In the genomic region with DNA sequence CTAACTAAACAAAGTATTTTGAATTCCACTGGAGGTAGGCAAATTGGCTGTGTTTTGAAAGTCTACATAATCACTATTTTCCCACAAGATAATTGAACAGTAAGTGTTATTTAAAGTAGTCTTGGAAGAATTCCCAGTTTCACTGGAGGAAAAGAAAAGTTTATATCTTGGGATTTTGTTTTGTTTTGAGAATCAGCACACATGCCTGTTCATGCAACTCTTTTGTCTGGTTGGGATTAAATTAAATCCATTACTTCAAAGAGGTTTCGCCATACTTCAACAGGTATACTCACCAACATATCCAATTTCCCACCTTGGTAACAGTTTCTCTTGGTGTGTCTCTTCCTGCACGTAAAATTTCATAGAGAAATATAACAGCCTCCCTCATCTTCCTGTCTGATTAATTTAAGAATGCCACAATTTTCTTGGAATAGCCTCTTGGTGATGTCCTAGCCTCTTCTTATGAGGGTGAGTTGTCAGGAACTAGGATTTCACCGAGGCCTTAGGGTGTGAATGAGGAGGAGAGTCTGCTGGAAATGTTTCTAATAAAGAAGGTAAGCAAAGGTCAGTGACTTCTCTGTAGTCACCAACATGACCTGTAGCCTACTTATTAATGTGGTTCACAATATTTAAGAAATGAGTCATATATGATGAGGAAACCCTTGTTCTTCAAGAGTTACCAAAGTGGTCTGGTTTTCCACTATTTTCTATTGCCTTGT, we compare ENCODE assay signal across 14 cellular contexts. TPM values are rescaled to one million over a fixed set of nuclear protein-coding genes. Genes with fewer than 3 reads are reported as not detected.
DNase-seq lines count a peak whose midpoint lies in the region; ATAC-seq and TF ChIP-seq lines count a peak whose summit lies in the region.
"Had no signal": no experiment of that assay in that cellular context is flagged by ENCODE, and none has a peak within 500 bp of the region (broad histone marks: within the 10 kb centered on the region; RNA-seq: fewer than 3 reads in every experiment).

No MANE protein-coding gene starts in this region.

- H3K9me3 ChIP-seq in smooth muscle cell (replicated peaks; ENCODE audit: low read depth) = no peaks in the 10 kb centered on the region
- H3K9me3 ChIP-seq: thoracic aorta had no signal

- peak; percentile 60 for DNase-seq in H4 (ENCODE audit: low spot score)
- peak; percentile 33 for DNase-seq in SK-MEL-5 (ENCODE audit: low read depth, low spot score)
- DNase-seq in fibroblast of pulmonary artery (ENCODE audit: low read depth) = peak; percentile 83
- no peak for DNase-seq in smooth muscle cell (lab: John Stamatoyannopoulos, UW; ENCODE audit: unreplicated experiment)
- DNase-seq in epidermal melanocyte (ENCODE audit: insufficient read length, low spot score) = no peak
- DNase-seq: DND-41, endodermal cell, NCI-H526 had no signal

- no peak for ATAC-seq in GM18870 (IDR thresholded peaks at IDR 0.05; ENCODE audit: unreplicated experiment)
- no peak for ATAC-seq in GM18517 (IDR thresholded peaks at IDR 0.05; ENCODE audit: unreplicated experiment)
- ATAC-seq in HG03432 (IDR thresholded peaks at IDR 0.05; ENCODE audit: unreplicated experiment) = no peak
- ATAC-seq: activated T-helper 17 cell treated with anti-CD3 and anti-CD28 coated beads, Interleukin-2, amount 50 U/mL, for 72 hours had no signal

- H3K27me3 ChIP-seq in smooth muscle cell (ENCODE audit: low read depth) = no peaks in the 10 kb centered on the region

- peaks cover 14% of the 10 kb centered on the region for H3F3A ChIP-seq in smooth muscle cell (ENCODE audit: low read depth)

- WGBS in smooth muscle cell (ENCODE audit: low lambda C conversion rate) = 34% methylated on average over 3 of the region's 3 CpGs

- no peaks in the 10 kb centered on the region for H3K79me2 ChIP-seq in smooth muscle cell (ENCODE audit: low read depth)

- TF ChIP-seq CTCF in fibroblast of pulmonary artery (IDR thresholded peaks at IDR 0.05; ENCODE audit: low read length, missing control alignments) (no peak), smooth muscle cell (IDR thresholded peaks at IDR 0.05; ENCODE audit: borderline replicate concordance, insufficient read depth, poor library complexity, severe bottlenecking) (no peak)

- peak overlapping the region; percentile 78 for H3K27ac ChIP-seq in smooth muscle cell (ENCODE audit: low read depth)
- H3K27ac ChIP-seq: thoracic aorta had no signal

- H3K4me2 ChIP-seq in smooth muscle cell = peak overlapping the region; percentile 67

- no peak overlapping the region for H2AFZ ChIP-seq in smooth muscle cell (ENCODE audit: low read depth)

- H3K9ac ChIP-seq in smooth muscle cell (ENCODE audit: low read depth) = peak overlapping the region; percentile 42

- in situ Hi-C loops in SK-MEL-5 (cut with HindIII; ENCODE audit: low pct_unique_long_range_greater_than_20kb, low sequenced_read_pairs) = no loop called here

- no peaks in the 10 kb centered on the region for H3K36me3 ChIP-seq in smooth muscle cell (ENCODE audit: low read depth)
- H3K36me3 ChIP-seq: thoracic aorta had no signal

- H3K4me3 ChIP-seq in fibroblast of pulmonary artery (replicated peaks; ENCODE audit: low read depth, low read length) = no peak overlapping the region
- no peak overlapping the region for H3K4me3 ChIP-seq in smooth muscle cell
- H3K4me3 ChIP-seq: thoracic aorta had no signal

- H3K4me1 ChIP-seq in smooth muscle cell (ENCODE audit: low read depth) = peaks cover 11% of the 10 kb centered on the region

- H4K20me1 ChIP-seq in smooth muscle cell (ENCODE audit: low read depth) = no peaks in the 10 kb centered on the region

RNA-seq across cellular contexts. Expression of a gene that starts 48.1 kb away (rescaled TPM):
- 23.4 and 29.0 TPM in 2 replicates for total RNA-seq in H4 (2014; rRNA removed; shearing (Covaris generic))
- 7.0 and 8.4 TPM in 2 replicates for total RNA-seq in SK-MEL-5 (2014; rRNA removed; shearing (Covaris generic))
- polyA plus RNA-seq in SK-MEL-5 (2015; cell fraction: cytosol; rRNA removed) = 5.5 and 9.5 TPM in 2 replicates
- 2.7 and 3.1 TPM in 2 replicates for polyA plus RNA-seq in SK-MEL-5 (2015; cell fraction: nucleus; rRNA removed)
- 16.4 and 19.2 TPM in 2 replicates for total RNA-seq in smooth muscle cell
- polyA plus RNA-seq in smooth muscle cell = 1.5 and 5.4 TPM in 2 replicates
- polyA plus RNA-seq: IgD-negative memory B cell had no signal

Comparison
In these comparisons a context has a peak if more than half of its experiments do, and no peak if none do; other contexts are left out.
1. DNase-seq: peak in H4 (single experiment), SK-MEL-5 (single experiment) and fibroblast of pulmonary artery (single experiment); none in smooth muscle cell (single experiment) and epidermal melanocyte (single experiment).